Comparison of ENCODE assay signal across 14 cellular contexts in the genomic region with DNA sequence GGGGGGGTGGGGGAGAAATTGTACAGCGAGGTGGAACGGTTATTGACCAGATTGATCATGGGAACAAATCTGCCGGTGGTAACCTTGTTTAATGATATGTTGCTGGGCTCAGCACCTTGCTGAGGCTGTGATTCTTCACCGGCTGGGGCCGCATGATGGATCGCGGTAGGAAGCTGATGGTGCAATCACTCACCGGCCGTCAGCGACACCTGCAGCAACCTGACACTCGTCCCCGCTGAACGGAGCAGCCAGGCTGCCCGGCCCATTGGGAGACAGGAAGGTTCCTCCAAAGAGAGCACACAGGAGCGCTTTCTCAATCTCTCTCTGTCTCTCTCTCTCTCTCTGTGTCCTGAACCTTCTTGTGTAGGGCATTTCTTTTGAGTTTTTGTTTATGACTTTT.
DNase-seq lines count a peak whose midpoint lies in the region; ATAC-seq, FAIRE-seq and TF ChIP-seq lines count a peak whose summit lies in the region.
"Had no signal": no experiment of that assay in that cellular context is flagged by ENCODE, and none has a peak within 500 bp of the region (broad histone marks: within the 10 kb centered on the region; RNA-seq: fewer than 3 reads in every experiment).

No MANE protein-coding gene starts in this region.

- DNase-seq in NCI-H2081 (lab: John Stamatoyannopoulos, UW), result peak; percentile 66 to 81
- DNase-seq in NCI-H2081 treated with DMSO at 0.1 percent for 48 hours (lab: John Stamatoyannopoulos, UW), result no peak
- DNase-seq in NCI-H345 treated with DMSO at 0.1 percent for 48 hours (lab: John Stamatoyannopoulos, UW; ENCODE audit: unreplicated experiment), result peak; percentile 41
- peak; percentile 21 for DNase-seq in left ventricle myocardium inferior
- peak; percentile 9 for DNase-seq in neuronal stem cell (ENCODE audit: low spot score)
- no peak for DNase-seq in mesenteric fat pad (ENCODE audit: low spot score)
- DNase-seq in HTR-8/SVneo (ENCODE audit: insufficient read length, low spot score), result no peak
- DNase-seq: activated CD4-positive, alpha-beta T cell treated with anti-CD3 and anti-CD28 coated beads, Interleukin-2, amount 50 U/mL, for 48 hours; activated gamma-delta T cell treated with Interleukin-2 at 50 U/mL for 16 hours; brain microvascular endothelial cell; ovary had no signal

- TF ChIP-seq CTCF in left ventricle myocardium inferior (IDR thresholded peaks at IDR 0.05; ENCODE audit: borderline replicate concordance), result no peak

- no peaks in the 10 kb centered on the region for H3K9me3 ChIP-seq in left ventricle myocardium inferior (replicated peaks)
- no peaks in the 10 kb centered on the region for H3K9me3 ChIP-seq in neuronal stem cell (replicated peaks in 1 of 2; ENCODE audit: control insufficient read depth in 2 of 2, insufficient read depth in 1 of 2, low read depth in 1 of 2, low read length in 2 of 2)
- H3K9me3 ChIP-seq: A549, ovary had no signal

- ATAC-seq in GM21619 (IDR thresholded peaks at IDR 0.05; ENCODE audit: unreplicated experiment), result no peak

- H3K36me3 ChIP-seq in left ventricle myocardium inferior (no peaks in the 10 kb centered on the region), neuronal stem cell (replicated peaks in 1 of 2; ENCODE audit: control insufficient read depth in 2 of 2, insufficient read depth in 2 of 2, low read length in 2 of 2) (no peaks in the 10 kb centered on the region)
- H3K36me3 ChIP-seq: brain microvascular endothelial cell, ovary had no signal

- H3K4me1 ChIP-seq in left ventricle myocardium inferior (no peaks in the 10 kb centered on the region), neuronal stem cell (ENCODE audit: control insufficient read depth in 2 of 2, insufficient read depth in 1 of 2, low read depth in 1 of 2, low read length in 2 of 2) (peaks cover 0 to 1% of the 10 kb centered on the region in 2 donors)
- H3K4me1 ChIP-seq: A549 had no signal

- intact Hi-C loops in left ventricle myocardium inferior (cut with micrococcal nuclease), result no loop called here

- no peak overlapping the region for H2BK15ac ChIP-seq in neuronal stem cell (ENCODE audit: low read length)

- H3K79me1 ChIP-seq in neuronal stem cell (ENCODE audit: low read depth, low read length), result no peaks in the 10 kb centered on the region

- FAIRE-seq in HTR-8/SVneo (lab: Jason Lieb, UNC), result no peak
- FAIRE-seq: A549, urothelium cell line had no signal

- H2AFZ ChIP-seq in neuronal stem cell (ENCODE audit: low read length), result no peak overlapping the region

- no peak overlapping the region for H3K4ac ChIP-seq in neuronal stem cell (ENCODE audit: low read length)

- H2BK5ac ChIP-seq in neuronal stem cell (ENCODE audit: low read length), result no peak overlapping the region

- no peak overlapping the region for H3K23ac ChIP-seq in neuronal stem cell (ENCODE audit: low read depth, low read length, poor library complexity)

- H3K27ac ChIP-seq in left ventricle myocardium inferior (replicated peaks) (no peak overlapping the region), neuronal stem cell (replicated peaks; ENCODE audit: low read length) (no peak overlapping the region)
- H3K27ac ChIP-seq: A549, brain microvascular endothelial cell, ovary had no signal

- H3K18ac ChIP-seq in neuronal stem cell (ENCODE audit: low read length), result no peak overlapping the region

- peak overlapping the region; percentile 32 for H3K4me2 ChIP-seq in neuronal stem cell (ENCODE audit: insufficient read depth, low read length, poor library complexity, severe bottlenecking)
- H3K4me2 ChIP-seq: A549 had no signal

- H2BK120ac ChIP-seq in neuronal stem cell (ENCODE audit: low read depth, low read length), result no peak overlapping the region

- no CpG with 5 or more reads among the region's 15 CpGs for WGBS in neuronal stem cell (ENCODE audit: extremely low coverage in 2 of 2, insufficient read length in 2 of 2, insufficient replicate concordance in 1 of 2), 2 donors

- H4K91ac ChIP-seq in neuronal stem cell (ENCODE audit: low read depth, low read length, poor library complexity), result no peak overlapping the region

- H3K27me3 ChIP-seq in left ventricle myocardium inferior (ENCODE audit: low read depth) (peaks cover 38% of the 10 kb centered on the region), neuronal stem cell (ENCODE audit: control insufficient read depth in 3 of 3, insufficient read depth in 3 of 3, low read depth in 1 of 3, low read length in 3 of 3) (peaks cover 0 to 43% (median 0%) of the 10 kb centered on the region in 3 experiments)
- H3K27me3 ChIP-seq: ovary had no signal

- H4K8ac ChIP-seq in neuronal stem cell (ENCODE audit: low read depth, low read length), result no peak overlapping the region

- H3K4me3 ChIP-seq in left ventricle myocardium inferior (no peak overlapping the region), neuronal stem cell (ENCODE audit: low read length in 2 of 2) (no peak overlapping the region)
- H3K4me3 ChIP-seq: A549, ovary had no signal

- H2BK12ac ChIP-seq in neuronal stem cell (ENCODE audit: low read length), result no peak overlapping the region

- no peak overlapping the region for H3K14ac ChIP-seq in neuronal stem cell (ENCODE audit: low read length)

- no peak overlapping the region for H2AK5ac ChIP-seq in neuronal stem cell (ENCODE audit: low read depth, low read length)

- no peak overlapping the region for H3K9ac ChIP-seq in neuronal stem cell (ENCODE audit: low read depth, low read length, poor library complexity)

Comparison
In these comparisons a context has a peak if more than half of its experiments do, and no peak if none do; other contexts are left out.
1. DNase-seq: peak in NCI-H2081 (2 of 2), NCI-H345 treated with DMSO at 0.1 percent for 48 hours (single experiment), left ventricle myocardium inferior (single experiment) and neuronal stem cell (single experiment); none in NCI-H2081 treated with DMSO at 0.1 percent for 48 hours (single experiment), mesenteric fat pad (single experiment) and HTR-8/SVneo (single experiment).